ENCODE assay signal across 8 cellular contexts in genomic region chr3:54665201-54665600, GRCh38.
"Had no signal": no experiment of that assay in that cellular context is flagged by ENCODE, and none has a peak within 500 bp of the region (broad histone marks: within the 10 kb centered on the region; RNA-seq: fewer than 3 reads in every experiment).

No MANE protein-coding gene starts in this region.

- FAIRE-seq: G401.6, GM12878, GM12891, GM12892, GM18507, GM19239 had no signal

- H3K4me3 ChIP-seq: GM12878 had no signal

- DNase-seq: GDM1, GF-D8 had no signal
